7 cellular contexts compared by ENCODE assay signal in the genomic region with DNA sequence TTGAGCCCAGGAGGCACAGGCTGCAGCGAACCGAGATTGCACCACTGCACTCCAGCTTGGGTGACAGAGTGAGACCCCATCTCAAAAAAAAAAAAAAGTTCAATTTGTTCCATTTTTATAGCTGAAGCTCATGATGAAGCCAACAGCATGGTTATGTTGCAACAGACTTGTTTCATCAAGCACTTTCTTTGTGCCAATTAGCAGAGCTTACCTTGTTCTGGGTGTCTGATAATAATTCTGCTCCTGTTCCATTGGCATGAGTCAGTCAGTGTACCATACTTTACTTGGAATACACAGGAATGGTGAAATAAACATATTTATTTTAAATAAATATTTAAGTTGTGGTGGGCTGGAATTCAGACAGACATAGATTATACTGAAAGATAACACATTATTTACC.
"Had no signal": no experiment of that assay in that cellular context is flagged by ENCODE, and none has a peak within 500 bp of the region (broad histone marks: within the 10 kb centered on the region; RNA-seq: fewer than 3 reads in every experiment).

No MANE protein-coding gene starts in this region.

- ATAC-seq: GM23338, HCT116, HepG2, K562 had no signal

- H2AFZ ChIP-seq: GM23338 had no signal

- H3K4me2 ChIP-seq: GM23338 had no signal

- H3K4me3 ChIP-seq: GM23338, K562 had no signal

- DNase-seq: H9, HFFc6, KG1 had no signal
